Comparison of ENCODE assay signal across 1 cellular context in genomic region chr14:73763396-73763795, GRCh38.
TF ChIP-seq lines count a peak whose summit lies in the region.

No MANE protein-coding gene starts in this region.

TF ChIP-seq in HepG2, 621 proteins besides CTCF, POLR2A, EP300 and RAD21 (continued from another document and continues in another):
- TF ChIP-seq HNF4A (CRISPR knock-in tag; IDR thresholded peaks at IDR 0.05), result peak; percentile 53
- TF ChIP-seq ZNF256 (CRISPR knock-in tag; conservative IDR thresholded peaks at IDR 0.05), result no peak
- TF ChIP-seq RCOR2 (CRISPR knock-in tag; IDR thresholded peaks at IDR 0.05), result 0 out of 2 replicates have a peak, but pooled peaks have one; percentile 44
- no peak for TF ChIP-seq POGZ (CRISPR knock-in tag; IDR thresholded peaks at IDR 0.05)
- TF ChIP-seq XRCC5 (optimal IDR thresholded peaks at IDR 0.05; ENCODE audit: low read length), result peak; percentile 37
- peak; percentile 81 for TF ChIP-seq FOXK2 (IDR thresholded peaks at IDR 0.05)
- no peak for TF ChIP-seq ZNF30 (CRISPR knock-in tag; IDR thresholded peaks at IDR 0.05)
- no peak for TF ChIP-seq FLYWCH1 (CRISPR knock-in tag; IDR thresholded peaks at IDR 0.05)
- TF ChIP-seq CREB1 (IDR thresholded peaks at IDR 0.05), result no peak
- peak; percentile 44; the same call in 1 of the 2 replicates for TF ChIP-seq CREB1 (CRISPR knock-in tag; IDR thresholded peaks at IDR 0.05)
- no peak for TF ChIP-seq CREB3 (CRISPR knock-in tag; IDR thresholded peaks at IDR 0.05)
- TF ChIP-seq TCF7L2 (IDR thresholded peaks at IDR 0.05; ENCODE audit: low read depth, low read length), result no peak
- TF ChIP-seq RBAK (CRISPR knock-in tag; IDR thresholded peaks at IDR 0.05), result no peak
- TF ChIP-seq, protein P1, sequence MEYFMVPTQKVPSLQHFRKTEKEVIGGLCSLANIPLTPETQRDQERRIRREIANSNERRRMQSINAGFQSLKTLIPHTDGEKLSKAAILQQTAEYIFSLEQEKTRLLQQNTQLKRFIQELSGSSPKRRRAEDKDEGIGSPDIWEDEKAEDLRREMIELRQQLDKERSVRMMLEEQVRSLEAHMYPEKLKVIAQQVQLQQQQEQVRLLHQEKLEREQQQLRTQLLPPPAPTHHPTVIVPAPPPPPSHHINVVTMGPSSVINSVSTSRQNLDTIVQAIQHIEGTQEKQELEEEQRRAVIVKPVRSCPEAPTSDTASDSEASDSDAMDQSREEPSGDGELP (IDR thresholded peaks at IDR 0.05; ENCODE audit: borderline replicate concordance, low read depth), result no peak; the same call in 1 of the 2 replicates
- TF ChIP-seq ZNF263 (CRISPR knock-in tag; IDR thresholded peaks at IDR 0.05), result 0 out of 2 replicates have a peak, but pooled peaks have one; percentile 14
- TF ChIP-seq PHF20 (CRISPR knock-in tag; IDR thresholded peaks at IDR 0.05), result no peak
- no peak for TF ChIP-seq TBX2 (CRISPR knock-in tag; IDR thresholded peaks at IDR 0.05; ENCODE audit: borderline replicate concordance)
- no peak for TF ChIP-seq ZNF7 (CRISPR knock-in tag; IDR thresholded peaks at IDR 0.05)
- no peak for TF ChIP-seq ZNF564 (CRISPR knock-in tag; IDR thresholded peaks at IDR 0.05)
- TF ChIP-seq GTF2F1 (IDR thresholded peaks at IDR 0.05; ENCODE audit: low read length), result no peak
- TF ChIP-seq ZNF234 (CRISPR knock-in tag; conservative IDR thresholded peaks at IDR 0.05), result no peak
- TF ChIP-seq MXI1 (IDR thresholded peaks at IDR 0.05; ENCODE audit: borderline replicate concordance, low read depth, low read length), result peak; percentile 82; the same call in 1 of the 3 replicates
- peak; percentile 97 for TF ChIP-seq FOXA3 (CRISPR knock-in tag; IDR thresholded peaks at IDR 0.05)
- TF ChIP-seq, protein P2, sequence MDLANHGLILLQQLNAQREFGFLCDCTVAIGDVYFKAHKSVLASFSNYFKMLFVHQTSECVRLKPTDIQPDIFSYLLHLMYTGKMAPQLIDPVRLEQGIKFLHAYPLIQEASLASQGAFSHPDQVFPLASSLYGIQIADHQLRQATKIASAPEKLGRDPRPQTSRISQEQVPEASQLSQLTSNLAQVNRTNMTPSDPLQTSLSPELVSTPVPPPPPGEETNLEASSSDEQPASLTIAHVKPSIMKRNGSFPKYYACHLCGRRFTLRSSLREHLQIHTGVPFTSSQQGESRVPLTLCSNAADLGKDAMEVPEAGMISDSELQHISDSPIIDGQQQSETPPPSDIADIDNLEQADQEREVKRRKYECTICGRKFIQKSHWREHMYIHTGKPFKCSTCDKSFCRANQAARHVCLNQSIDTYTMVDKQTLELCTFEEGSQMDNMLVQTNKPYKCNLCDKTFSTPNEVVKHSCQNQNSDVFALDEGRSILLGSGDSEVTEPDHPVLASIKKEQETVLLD (CRISPR knock-in tag; IDR thresholded peaks at IDR 0.05; ENCODE audit: low read depth), result no peak
- TF ChIP-seq SAFB2 (CRISPR knock-in tag; IDR thresholded peaks at IDR 0.05; ENCODE audit: borderline replicate concordance, low read depth), result no peak
- TF ChIP-seq ZNF17 (CRISPR knock-in tag; IDR thresholded peaks at IDR 0.05), result no peak
- TF ChIP-seq IKZF4 (CRISPR knock-in tag; IDR thresholded peaks at IDR 0.05; ENCODE audit: borderline replicate concordance, low read depth, not compliant biosample characterization), result no peak
- no peak for TF ChIP-seq CC2D1A (CRISPR knock-in tag; IDR thresholded peaks at IDR 0.05)
- TF ChIP-seq ZNF556 (CRISPR knock-in tag; IDR thresholded peaks at IDR 0.05; ENCODE audit: borderline replicate concordance), result no peak
- TF ChIP-seq ERF (CRISPR knock-in tag; IDR thresholded peaks at IDR 0.05), result 0 out of 2 replicates have a peak, but pooled peaks have one; percentile 46
- no peak for TF ChIP-seq ZNF124 (CRISPR knock-in tag; IDR thresholded peaks at IDR 0.05)
- TF ChIP-seq MYC (CRISPR knock-in tag; IDR thresholded peaks at IDR 0.05; ENCODE audit: borderline replicate concordance), result peak; percentile 49
- peak; percentile 26; the same call in 1 of the 2 replicates for TF ChIP-seq RXRB (CRISPR knock-in tag; IDR thresholded peaks at IDR 0.05; ENCODE audit: borderline replicate concordance)
- no peak for TF ChIP-seq ZSCAN25 (CRISPR knock-in tag; IDR thresholded peaks at IDR 0.05)
- TF ChIP-seq ZSCAN21 (CRISPR knock-in tag; IDR thresholded peaks at IDR 0.05; ENCODE audit: borderline replicate concordance), result no peak
- TF ChIP-seq SP2 (CRISPR knock-in tag; IDR thresholded peaks at IDR 0.05), result no peak
- TF ChIP-seq KLF11 (CRISPR knock-in tag; IDR thresholded peaks at IDR 0.05), result no peak
- TF ChIP-seq IRX3 (CRISPR knock-in tag; IDR thresholded peaks at IDR 0.05; ENCODE audit: borderline replicate concordance, low read depth), result no peak
- TF ChIP-seq ZNF639 (CRISPR knock-in tag; conservative IDR thresholded peaks at IDR 0.05), result no peak
- TF ChIP-seq, protein P3, sequence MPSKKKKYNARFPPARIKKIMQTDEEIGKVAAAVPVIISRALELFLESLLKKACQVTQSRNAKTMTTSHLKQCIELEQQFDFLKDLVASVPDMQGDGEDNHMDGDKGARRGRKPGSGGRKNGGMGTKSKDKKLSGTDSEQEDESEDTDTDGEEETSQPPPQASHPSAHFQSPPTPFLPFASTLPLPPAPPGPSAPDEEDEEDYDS (CRISPR knock-in tag; IDR thresholded peaks at IDR 0.05), result peak; percentile 49; the same call in 1 of the 2 replicates
- no peak for TF ChIP-seq RNF219 (CRISPR knock-in tag; IDR thresholded peaks at IDR 0.05)
- no peak for TF ChIP-seq ZNF563 (CRISPR knock-in tag; IDR thresholded peaks at IDR 0.05)
- no peak for TF ChIP-seq ZNF253 (CRISPR knock-in tag; IDR thresholded peaks at IDR 0.05; ENCODE audit: borderline replicate concordance)
- no peak for TF ChIP-seq MBNL3 (CRISPR knock-in tag; conservative IDR thresholded peaks at IDR 0.05)
- no peak for TF ChIP-seq E2F1 (CRISPR knock-in tag; IDR thresholded peaks at IDR 0.05)
- TF ChIP-seq MEIS2 (CRISPR knock-in tag; IDR thresholded peaks at IDR 0.05), result no peak
- TF ChIP-seq ELF3 (CRISPR knock-in tag; IDR thresholded peaks at IDR 0.05), result peak; percentile 74; the same call in 1 of the 2 replicates
- TF ChIP-seq ZNF746 (CRISPR knock-in tag; IDR thresholded peaks at IDR 0.05), result no peak
- TF ChIP-seq ZNF547 (CRISPR knock-in tag; IDR thresholded peaks at IDR 0.05), result no peak
- no peak for TF ChIP-seq SUZ12 (IDR thresholded peaks at IDR 0.05; ENCODE audit: low read depth, low read length)
- TF ChIP-seq MTF1 (CRISPR knock-in tag; IDR thresholded peaks at IDR 0.05), result no peak
- TF ChIP-seq MIER3 (CRISPR knock-in tag; IDR thresholded peaks at IDR 0.05; ENCODE audit: borderline replicate concordance), result peak; percentile 36; the same call in 1 of the 2 replicates
- TF ChIP-seq MATR3 (CRISPR knock-in tag; IDR thresholded peaks at IDR 0.05), result no peak
- no peak for TF ChIP-seq ZNF468 (CRISPR knock-in tag; IDR thresholded peaks at IDR 0.05)
- no peak for TF ChIP-seq ATM (IDR thresholded peaks at IDR 0.05; ENCODE audit: borderline replicate concordance)
- TF ChIP-seq ZFP36 (IDR thresholded peaks at IDR 0.05; ENCODE audit: borderline replicate concordance, low read depth, low read length, partially characterized antibody), result no peak
- TF ChIP-seq TEF (CRISPR knock-in tag; IDR thresholded peaks at IDR 0.05), result no peak
- TF ChIP-seq TCF7 (IDR thresholded peaks at IDR 0.05; ENCODE audit: low read depth), result no peak
- no peak for TF ChIP-seq BCL6 (CRISPR knock-in tag; IDR thresholded peaks at IDR 0.05)
- no peak for TF ChIP-seq ZSCAN20 (CRISPR knock-in tag; IDR thresholded peaks at IDR 0.05; ENCODE audit: borderline replicate concordance)
- no peak for TF ChIP-seq KDM2A (CRISPR knock-in tag; IDR thresholded peaks at IDR 0.05; ENCODE audit: borderline replicate concordance, low read depth)
- peak; percentile 25; the same call in 1 of the 2 replicates for TF ChIP-seq FOSL2 (CRISPR knock-in tag; IDR thresholded peaks at IDR 0.05)
- peak; percentile 36; the same call in 1 of the 2 replicates for TF ChIP-seq HMG20A (CRISPR knock-in tag; IDR thresholded peaks at IDR 0.05; ENCODE audit: borderline replicate concordance)
- no peak for TF ChIP-seq SMAD1 (CRISPR knock-in tag; IDR thresholded peaks at IDR 0.05; ENCODE audit: borderline replicate concordance, low read depth)
- no peak for TF ChIP-seq STAT6 (CRISPR knock-in tag; IDR thresholded peaks at IDR 0.05; ENCODE audit: borderline replicate concordance)
- no peak for TF ChIP-seq RFXANK (CRISPR knock-in tag; IDR thresholded peaks at IDR 0.05)
